Comparison of ENCODE assay signal across 15 cellular contexts in genomic region chr5:76476639-76477038, GRCh38.
DNase-seq lines count a peak whose midpoint lies in the region; TF ChIP-seq lines count a peak whose summit lies in the region.
"Had no signal": no experiment of that assay in that cellular context is flagged by ENCODE, and none has a peak within 500 bp of the region (broad histone marks: within the 10 kb centered on the region; RNA-seq: fewer than 3 reads in every experiment).

No MANE protein-coding gene starts in this region.

- H3K4me2 ChIP-seq in mammary epithelial cell (ENCODE audit: insufficient read depth, low read depth, low read length) = no peak overlapping the region

- H3K27ac Mint-ChIP-seq in Caco-2 (ENCODE audit: unreplicated experiment) = peak overlapping the region; percentile 69
- H3K27ac Mint-ChIP-seq in immature natural killer cell = peak overlapping the region; percentile 79 to 91 (median 84)
- H3K27ac Mint-ChIP-seq in nephron progenitor cell = peak overlapping the region; percentile 68

- H3K36me3 ChIP-seq in Caco-2 (ENCODE audit: control insufficient read depth, insufficient read depth, low read length) (peaks cover 2% of the 10 kb centered on the region; the same call in 1 of the 2 replicates), Peyer's patch (no peaks in the 10 kb centered on the region), mammary epithelial cell (ENCODE audit: insufficient read depth, low read length) (no peaks in the 10 kb centered on the region)

- H3K27ac ChIP-seq in Peyer's patch = peak overlapping the region in 3 of 4 donors; percentile 59 to 87 (median 85)
- H3K27ac ChIP-seq in coronary artery = no peak overlapping the region
- no peak overlapping the region for H3K27ac ChIP-seq in mammary epithelial cell (ENCODE audit: insufficient read depth, low read depth, low read length)
- H3K27ac ChIP-seq: HL-60 had no signal

- in situ Hi-C loops in mammary epithelial cell (cut with MboI; ENCODE audit: low sequenced_read_pairs in 2 of 2) = no loop called here

- H3K4me3 Mint-ChIP-seq in Caco-2 (ENCODE audit: unreplicated experiment) (no peak overlapping the region), immature natural killer cell (peak overlapping the region in 1 of 5 donors; percentile 26), nephron progenitor cell (no peak overlapping the region)
- H3K4me3 Mint-ChIP-seq: H9 had no signal

- BruUV-seq in Caco-2 (replicated peaks; lab: Mats Ljungman, UMichigan) (no TSS peak), mammary epithelial cell (replicated peaks; lab: Mats Ljungman, UMichigan) (no TSS peak)

- POLR2A ChIA-PET in Caco-2 (lab: Charles Lee) = no interaction called here

- no peaks in the 10 kb centered on the region for H4K20me1 ChIP-seq in mammary epithelial cell (ENCODE audit: insufficient read depth, low read length)

- DNase-seq in Caco-2 = no peak
- DNase-seq in Peyer's patch = no peak
- DNase-seq in immature natural killer cell = no peak
- DNase-seq in nephron progenitor cell = no peak
- no peak for DNase-seq in HPDE6-E6E7 (ENCODE audit: extremely low spot score)
- no peak for DNase-seq in coronary artery (ENCODE audit: low spot score)
- no peak for DNase-seq in mammary epithelial cell
- DNase-seq: H9, NCI-H1105 treated with DMSO at 0.1 percent for 48 hours, NCI-H1694 treated with DMSO at 0.1 percent for 48 hours, NCI-H2107, NCI-H345, NCI-H526 treated with DMSO at 0.1 percent for 48 hours, SHP77 had no signal

- H3K4me1 Mint-ChIP-seq in Caco-2 (ENCODE audit: low read depth, unreplicated experiment) = peaks cover 48% of the 10 kb centered on the region
- peaks cover 86 to 95% of the 10 kb centered on the region in 2 donors for H3K4me1 Mint-ChIP-seq in immature natural killer cell
- peaks cover 55% of the 10 kb centered on the region for H3K4me1 Mint-ChIP-seq in nephron progenitor cell

- intact Hi-C loops in Caco-2 (cut with micrococcal nuclease; ENCODE audit: unreplicated experiment) (no loop called here), mammary epithelial cell (cut with micrococcal nuclease) (no loop called here)

- no peaks in the 10 kb centered on the region for H3K9me3 ChIP-seq in Caco-2
- no peaks in the 10 kb centered on the region for H3K9me3 ChIP-seq in Peyer's patch
- H3K9me3 ChIP-seq in mammary epithelial cell (replicated peaks; ENCODE audit: insufficient read depth, low read length) = no peaks in the 10 kb centered on the region

- no peaks in the 10 kb centered on the region for H3K79me2 ChIP-seq in mammary epithelial cell (ENCODE audit: insufficient read depth, low read length)

- CTCF ChIA-PET in Caco-2 (lab: Charles Lee) = no interaction called here
- CTCF ChIA-PET in mammary epithelial cell (lab: Charles Lee; ENCODE audit: low non-redundant PET) = no interaction called here

- dilution Hi-C loops in mammary epithelial cell (cut with HindIII; ENCODE audit: low sequenced_read_pairs) = no loop called here

- TF ChIP-seq POLR2A in Peyer's patch (IDR thresholded peaks at IDR 0.05) = no peak

- H3K4me3 ChIP-seq in Caco-2 (ENCODE audit: low read depth, low read length) (no peak overlapping the region), Peyer's patch (no peak overlapping the region), coronary artery (no peak overlapping the region), mammary epithelial cell (replicated peaks in 1 of 3; ENCODE audit: insufficient read depth in 1 of 3, low read depth in 2 of 3, low read length in 3 of 3) (no peak overlapping the region)

- H3K4me1 ChIP-seq in Caco-2 = peaks cover 81% of the 10 kb centered on the region
- H3K4me1 ChIP-seq in Peyer's patch = peaks cover 0 to 54% (median 6%) of the 10 kb centered on the region in 4 donors
- H3K4me1 ChIP-seq in mammary epithelial cell (ENCODE audit: insufficient read depth, low read length) = no peaks in the 10 kb centered on the region

- no peak for TF ChIP-seq CTCF in Caco-2 (IDR thresholded peaks at IDR 0.05; ENCODE audit: insufficient read depth in 1 of 2, low read depth in 1 of 2, low read length in 1 of 2, severe bottlenecking in 1 of 2, unreplicated experiment in 1 of 2)
- TF ChIP-seq CTCF in Peyer's patch (IDR thresholded peaks at IDR 0.05) = no peak
- TF ChIP-seq CTCF in nephron progenitor cell (IDR thresholded peaks at IDR 0.05) = no peak
- TF ChIP-seq CTCF in coronary artery (IDR thresholded peaks at IDR 0.05) = no peak
- no peak for TF ChIP-seq CTCF in mammary epithelial cell (conservative IDR thresholded peaks at IDR 0.05 in 1 of 2, IDR thresholded peaks at IDR 0.05 in 1 of 2; ENCODE audit: extremely low read depth in 1 of 2, insufficient read depth in 1 of 2, low read depth in 1 of 2, low read length in 2 of 2)

- H3K27me3 ChIP-seq in Caco-2 (replicated peaks; ENCODE audit: control insufficient read depth, insufficient read depth, low read length) (no peaks in the 10 kb centered on the region), Peyer's patch (no peaks in the 10 kb centered on the region), mammary epithelial cell (ENCODE audit: insufficient read depth, low read length) (no peaks in the 10 kb centered on the region)

- no peaks in the 10 kb centered on the region for H3K27me3 Mint-ChIP-seq in Caco-2 (ENCODE audit: insufficient read depth, unreplicated experiment)
- peaks cover 0 to 3% (median 2%) of the 10 kb centered on the region in 3 donors for H3K27me3 Mint-ChIP-seq in immature natural killer cell (ENCODE audit: low read depth in 3 of 3)
- H3K27me3 Mint-ChIP-seq in nephron progenitor cell (ENCODE audit: low read depth, poor library complexity) = no peaks in the 10 kb centered on the region

- no peak overlapping the region for H3K9ac ChIP-seq in mammary epithelial cell (ENCODE audit: insufficient read depth, low read length)

- H3K36me3 Mint-ChIP-seq in Caco-2 (ENCODE audit: insufficient read depth, unreplicated experiment) (peaks cover 18% of the 10 kb centered on the region), immature natural killer cell (peaks cover 0 to 3% (median 0%) of the 10 kb centered on the region in 3 donors), nephron progenitor cell (ENCODE audit: low read depth) (peaks cover 23% of the 10 kb centered on the region)

- H2AFZ ChIP-seq in mammary epithelial cell (ENCODE audit: low read depth, low read length) = no peak overlapping the region

- WGBS in mammary epithelial cell (ENCODE audit: low coverage, missing lambda C conversion rate) = 74% methylated on average over 2 of the region's 2 CpGs

- no peaks in the 10 kb centered on the region for H3K9me3 Mint-ChIP-seq in Caco-2 (ENCODE audit: unreplicated experiment)
- no peaks in the 10 kb centered on the region for H3K9me3 Mint-ChIP-seq in immature natural killer cell
- H3K9me3 Mint-ChIP-seq in nephron progenitor cell = peaks cover 9% of the 10 kb centered on the region

Comparison
In these comparisons a context has a peak if more than half of its experiments do, and no peak if none do; other contexts are left out.
1. H3K27ac ChIP-seq: peak in Peyer's patch (3 of 4); none in coronary artery (0 of 2) and mammary epithelial cell (single experiment).
2. Peak in every context shown above with its lines, with median percentiles within 50 percentile points of each other: H3K27ac Mint-ChIP-seq.